Comparison of ENCODE assay signal across 8 cellular contexts in genomic region chr6:41191569-41191968, GRCh38. TPM values are rescaled to one million over a fixed set of nuclear protein-coding genes. Genes with fewer than 3 reads are reported as not detected.
A peak's percentile ranks its signal among the peaks of the same experiment; 100 is the strongest.
DNase-seq lines count a peak whose midpoint lies in the region; ATAC-seq and TF ChIP-seq lines count a peak whose summit lies in the region.

No MANE protein-coding gene starts in this region.

- intact Hi-C loops in thyroid gland (cut with DNase I) = no loop called here

- TF ChIP-seq CTCF in LNCaP clone FGC (IDR thresholded peaks at IDR 0.05; ENCODE audit: control insufficient read depth, extremely low read depth, insufficient read depth) (peak; percentile 76), liver (IDR thresholded peaks at IDR 0.05; ENCODE audit: low read depth, low read length, missing input control) (peak; percentile 21), thyroid gland (IDR thresholded peaks at IDR 0.05) (no peak)

- 19% methylated on average over 6 of the region's 6 CpGs for WGBS in liver
- WGBS in thyroid gland, 2 donors = 12 to 29% methylated on average over 6 of the region's 6 CpGs

- peak; percentile 17 to 58 for TF ChIP-seq RAD21 in liver (IDR thresholded peaks at IDR 0.05)

- peaks cover 19 to 35% (median 22%) of the 10 kb centered on the region in 11 experiments for H3K9me3 ChIP-seq in BLaER1 treated with 17β-estradiol and CSF1 and Interleukin-3, amounts not matched to agents 10 nM and 100 nM (replicated peaks in 1 of 11)
- H3K9me3 ChIP-seq in liver (ENCODE audit: control insufficient read depth in 4 of 4, low read length in 3 of 4) (peaks cover 0 to 10% (median 3%) of the 10 kb centered on the region in 4 donors), thyroid gland (no peaks in the 10 kb centered on the region)

- H3K27me3 ChIP-seq in BLaER1 treated with 17β-estradiol and CSF1 and Interleukin-3, amounts not matched to agents 10 nM and 100 nM = no peaks in the 10 kb centered on the region
- no peaks in the 10 kb centered on the region for H3K27me3 ChIP-seq in liver (ENCODE audit: control insufficient read depth in 4 of 4, insufficient read depth in 4 of 4, low read length in 3 of 4)
- no peaks in the 10 kb centered on the region for H3K27me3 ChIP-seq in thyroid gland

- H3K36me3 ChIP-seq in BLaER1 treated with 17β-estradiol and CSF1 and Interleukin-3, amounts not matched to agents 10 nM and 100 nM = peaks cover 0 to 71% (median 43%) of the 10 kb centered on the region in 11 experiments; a peak in 15 of 22 replicates
- H3K36me3 ChIP-seq in liver (ENCODE audit: control insufficient read depth in 4 of 4, insufficient read depth in 3 of 4, low read depth in 1 of 4, low read length in 3 of 4) (no peaks in the 10 kb centered on the region), thyroid gland (no peaks in the 10 kb centered on the region)

- no peak overlapping the region; a peak in 1 of 20 replicates for H3K4me3 ChIP-seq in BLaER1 treated with 17β-estradiol and CSF1 and Interleukin-3, amounts not matched to agents 10 nM and 100 nM
- no peak overlapping the region for H3K4me3 ChIP-seq in LNCaP clone FGC (ENCODE audit: low read depth, low read length)
- H3K4me3 ChIP-seq in liver (ENCODE audit: low read depth in 1 of 3, low read length in 3 of 3) = no peak overlapping the region
- H3K4me3 ChIP-seq in thyroid gland (replicated peaks in 1 of 3) = no peak overlapping the region

- TF ChIP-seq POLR2A in thyroid gland (IDR thresholded peaks at IDR 0.05) (no peak), GM18505 (IDR thresholded peaks at IDR 0.05; ENCODE audit: borderline replicate concordance, extremely low read depth, insufficient read depth, insufficient read length) (no peak)

- ATAC-seq in HG02885 (IDR thresholded peaks at IDR 0.05; ENCODE audit: poor library complexity, unreplicated experiment) (no peak), GM18505 (IDR thresholded peaks at IDR 0.05; ENCODE audit: unreplicated experiment) (no peak)

- peaks cover 0 to 66% (median 18%) of the 10 kb centered on the region in 10 experiments; a peak in 17 of 20 replicates for H3K4me1 ChIP-seq in BLaER1 treated with 17β-estradiol and CSF1 and Interleukin-3, amounts not matched to agents 10 nM and 100 nM
- no peaks in the 10 kb centered on the region for H3K4me1 ChIP-seq in liver (ENCODE audit: control insufficient read depth in 4 of 4, insufficient read depth in 4 of 4, low read length in 3 of 4)
- no peaks in the 10 kb centered on the region for H3K4me1 ChIP-seq in thyroid gland

- DNase-seq in LNCaP clone FGC (ENCODE audit: low read depth) (no peak), amniotic epithelial cell (ENCODE audit: low read depth) (peak; percentile 7), NCI-H345 (lab: John Stamatoyannopoulos, UW) (no peak), thyroid gland (no peak)

- H3K4me2 ChIP-seq in BLaER1 treated with 17β-estradiol and CSF1 and Interleukin-3, amounts not matched to agents 10 nM and 100 nM = peak overlapping the region in 2 of 11 experiments; percentile 1 to 17; a peak in 1 of 22 replicates

- peak overlapping the region in 6 of 11 experiments; percentile 7 to 46 (median 32); a peak in 7 of 22 replicates for H3K27ac ChIP-seq in BLaER1 treated with 17β-estradiol and CSF1 and Interleukin-3, amounts not matched to agents 10 nM and 100 nM
- no peak overlapping the region for H3K27ac ChIP-seq in liver (ENCODE audit: low read depth in 1 of 2, low read length in 2 of 2)
- no peak overlapping the region for H3K27ac ChIP-seq in thyroid gland

- no peaks in the 10 kb centered on the region for H4K20me1 ChIP-seq in BLaER1 treated with 17β-estradiol and CSF1 and Interleukin-3, amounts not matched to agents 10 nM and 100 nM

- no peak overlapping the region for H3K9ac ChIP-seq in BLaER1 treated with 17β-estradiol and CSF1 and Interleukin-3, amounts not matched to agents 10 nM and 100 nM
- H3K9ac ChIP-seq in liver (ENCODE audit: low read depth in 1 of 2, low read length in 2 of 2) = no peak overlapping the region

TF ChIP-seq in liver, 16 proteins besides CTCF, POLR2A, EP300 and RAD21:
- no peak for TF ChIP-seq RXRA (IDR thresholded peaks at IDR 0.05)
- no peak for TF ChIP-seq REST (IDR thresholded peaks at IDR 0.05)
- no peak for TF ChIP-seq TAF1 (conservative IDR thresholded peaks at IDR 0.05)
- no peak for TF ChIP-seq NR2F2 (IDR thresholded peaks at IDR 0.05)
- TF ChIP-seq FOXA2 (IDR thresholded peaks at IDR 0.05) = no peak
- no peak for TF ChIP-seq HNF4A (conservative IDR thresholded peaks at IDR 0.05)
- TF ChIP-seq MAX (IDR thresholded peaks at IDR 0.05) = no peak
- TF ChIP-seq GABPA (IDR thresholded peaks at IDR 0.05 in 1 of 2, conservative IDR thresholded peaks at IDR 0.05 in 1 of 2) = no peak
- no peak for TF ChIP-seq HNF4G (IDR thresholded peaks at IDR 0.05)
- no peak for TF ChIP-seq JUND (IDR thresholded peaks at IDR 0.05)
- TF ChIP-seq YY1 (IDR thresholded peaks at IDR 0.05) = no peak
- no peak for TF ChIP-seq ZBTB33 (IDR thresholded peaks at IDR 0.05)
- no peak for TF ChIP-seq FOXA1 (IDR thresholded peaks at IDR 0.05)
- no peak for TF ChIP-seq ATF3 (IDR thresholded peaks at IDR 0.05)
- no peak for TF ChIP-seq EGR1 (IDR thresholded peaks at IDR 0.05; ENCODE audit: low read depth in 2 of 2)

RNA-seq across cellular contexts. Expression of gene TREML2, which starts 9.4 kb away (rescaled TPM):
- total RNA-seq in liver (1 to 10 TPM in 1 of 2 donors, under 1 TPM in 1; 0.42 to 9.8 TPM), thyroid gland (not detected)
- polyA plus RNA-seq in liver = under 1 TPM; 0.03 to 0.04 TPM

RNA-seq across cellular contexts. Expression of gene TREM2, which starts 28.7 kb away (rescaled TPM):
- not detected for total RNA-seq in liver
- under 1 TPM; 0.18 to 0.90 TPM for polyA plus RNA-seq in liver
- total RNA-seq in thyroid gland = 1 to 10 TPM in 3 of 4 donors, not detected in 1; 1.0 to 4.1 (median 1.7) TPM

RNA-seq across cellular contexts. Expression of gene TREML4, which starts 36.6 kb away (rescaled TPM):
- total RNA-seq in liver (under 1 TPM in 1 of 2 donors, not detected in 1; 0.08 TPM), thyroid gland (not detected)
- polyA plus RNA-seq in liver = under 1 TPM in 1 of 2 donors, not detected in 1; 0.31 TPM

RNA-seq across cellular contexts. Expression of gene TREML1, which starts 37.4 kb away (rescaled TPM):
- total RNA-seq in liver (1 to 10 TPM in 1 of 2 donors, under 1 TPM in 1; 0.08 to 4.5 TPM), thyroid gland (not detected)
- polyA plus RNA-seq in liver = under 1 TPM in 1 of 2 donors, not detected in 1; 0.12 TPM

Comparison
In these comparisons a context has a peak if more than half of its experiments do, and no peak if none do; other contexts are left out.
1. H3K27ac ChIP-seq: peak in BLaER1 treated with 17β-estradiol and CSF1 and Interleukin-3, amounts not matched to agents 10 nM and 100 nM (6 of 11); none in liver (0 of 2) and thyroid gland (0 of 3).
2. CTCF ChIP-seq: peak in LNCaP clone FGC (single experiment) and liver (single experiment); none in thyroid gland (0 of 6).